Comparison of ENCODE assay signal across 30 cellular contexts in genomic region chr9:111152614-111153013, GRCh38.
"Had no signal": no experiment of that assay in that cellular context is flagged by ENCODE, and none has a peak within 500 bp of the region (broad histone marks: within the 10 kb centered on the region; RNA-seq: fewer than 3 reads in every experiment).

No MANE protein-coding gene starts in this region.

- H3K4me3 ChIP-seq: PC-9, SJCRH30, SK-N-MC had no signal

- H3K27me3 ChIP-seq: SJCRH30 had no signal

- H2AFZ ChIP-seq: PC-9 had no signal

- H3K36me3 ChIP-seq: SJCRH30 had no signal

- H3K4me2 ChIP-seq: PC-9 had no signal

- H3K9ac ChIP-seq: KMS-11 had no signal

- H3K27ac ChIP-seq: PC-9, RWPE1, SJCRH30 had no signal

- ATAC-seq: Panc1, Right ventricle myocardium inferior, SK-N-SH treated with all-trans-retinoic acid at 6 μM for 48 hours had no signal

- H3K9me3 ChIP-seq: SJCRH30 had no signal

- DNase-seq: Karpas-422, MM.1S, MV-4-11, NCI-H1092, NCI-H1105, NCI-H1417 treated with DMSO at 0.1 percent for 48 hours, NCI-H1436 treated with DMSO at 0.1 percent for 48 hours, NCI-H1694 treated with DMSO at 0.1 percent for 48 hours, NCI-H187 treated with DMSO at 0.1 percent for 48 hours, NCI-H2029, NCI-H2081, NCI-H2171, NCI-H226, NCI-H446 treated with DMSO at 0.1 percent for 48 hours, NCI-H510A, NCI-H524, NCI-H526, NCI-H69, NCI-H748 treated with DMSO at 0.1 percent for 48 hours, NCI-H82, PC-9, SHP77, SIG-M5, SJCRH30 had no signal
